Comparison of ENCODE assay signal across 22 cellular contexts in genomic region chr15:77173487-77173886, GRCh38.
"Had no signal": no experiment of that assay in that cellular context is flagged by ENCODE, and none has a peak within 500 bp of the region (broad histone marks: within the 10 kb centered on the region; RNA-seq: fewer than 3 reads in every experiment).

No MANE protein-coding gene starts in this region.

- H3K9me3 Mint-ChIP-seq: activated B cell treated with CpG ODN at 0.5 μM for 24 hours, naive B cell had no signal

- DNase-seq: activated B cell treated with CpG ODN at 0.5 μM for 24 hours; activated CD4-positive, alpha-beta T cell treated with anti-CD3 and anti-CD28 coated beads, Interleukin-2, amount 10 ng/mL, durations not matched to agents 24 days and 14 days; activated CD8-positive, alpha-beta memory T cell treated with anti-CD3 and anti-CD28 coated beads, Interleukin-2, amount 50 U/mL, for 4 hours; activated CD8-positive, alpha-beta T cell treated with anti-CD3 and anti-CD28 coated beads, Interleukin-2, amount 10 ng/mL, durations not matched to agents 7 days and 5 days; activated effector memory CD4-positive, alpha-beta T cell treated with anti-CD3 and anti-CD28 coated beads, Interleukin-2, amount 50 U/mL, for 16 hours; activated T-cell treated with anti-CD3 and anti-CD28 coated beads, Interleukin-2, amount 50 U/mL, for 48 hours; amniotic stem cell; central memory CD4-positive, alpha-beta T cell; effector CD8-positive, alpha-beta T cell; foreskin keratinocyte; glutamatergic neuron; lower lobe of right lung; naive B cell; posterior cingulate gyrus; stimulated activated CD4-positive, alpha-beta T cell treated with anti-CD3 and anti-CD28 coated beads, Interleukin-15, amount 100 ng/mL, for 24 hours; stimulated activated CD4-positive, alpha-beta T cell treated with anti-CD3 and anti-CD28 coated beads, Interleukin-4, amount 100 ng/mL, for 1 hour; stimulated activated naive CD4-positive, alpha-beta T cell; T-helper 17 cell; trophoblast cell had no signal

- ATAC-seq: activated CD8-positive, alpha-beta T cell treated with anti-CD3 and anti-CD28 coated beads, Interleukin-2, amount 10 ng/mL, durations not matched to agents 7 days and 5 days; activated naive CD4-positive, alpha-beta T cell treated with anti-CD3 and anti-CD28 coated beads, Interleukin-2, amount 50 U/mL, for 72 hours; foreskin keratinocyte; lower lobe of right lung; SK-N-SH treated with all-trans-retinoic acid at 6 μM for 48 hours; T-helper 17 cell had no signal

- H3K9me3 ChIP-seq: lower lobe of right lung, right atrium auricular region had no signal

- H3K4me3 ChIP-seq: lower lobe of right lung, right atrium auricular region had no signal

- H3K36me3 Mint-ChIP-seq: activated naive CD4-positive, alpha-beta T cell treated with anti-CD3 and anti-CD28 coated beads, Interleukin-2, amount 50 U/mL, for 72 hours; naive B cell had no signal

- H3K27ac Mint-ChIP-seq: activated B cell treated with CpG ODN at 0.5 μM for 24 hours; activated CD4-positive, alpha-beta T cell treated with anti-CD3 and anti-CD28 coated beads, Interleukin-2, amount 10 ng/mL, durations not matched to agents 24 days and 14 days; activated CD8-positive, alpha-beta T cell treated with anti-CD3 and anti-CD28 coated beads, Interleukin-2, amount 10 ng/mL, durations not matched to agents 7 days and 5 days; activated naive CD4-positive, alpha-beta T cell treated with anti-CD3 and anti-CD28 coated beads, Interleukin-2, amount 50 U/mL, for 72 hours; T-helper 17 cell had no signal

- H3K27ac ChIP-seq: foreskin keratinocyte, lower lobe of right lung, right atrium auricular region had no signal

- H3K36me3 ChIP-seq: lower lobe of right lung had no signal

- H3K27me3 Mint-ChIP-seq: activated B cell treated with CpG ODN at 0.5 μM for 24 hours; activated CD4-positive, alpha-beta T cell treated with anti-CD3 and anti-CD28 coated beads, Interleukin-2, amount 10 ng/mL, durations not matched to agents 24 days and 14 days; naive B cell; T-helper 17 cell had no signal

- H3K27me3 ChIP-seq: foreskin keratinocyte, right atrium auricular region had no signal

- H3K4me3 Mint-ChIP-seq: activated B cell treated with CpG ODN at 0.5 μM for 24 hours; activated CD4-positive, alpha-beta T cell treated with anti-CD3 and anti-CD28 coated beads, Interleukin-2, amount 10 ng/mL, durations not matched to agents 24 days and 14 days; activated CD8-positive, alpha-beta T cell treated with anti-CD3 and anti-CD28 coated beads, Interleukin-2, amount 10 ng/mL, durations not matched to agents 7 days and 5 days; T-helper 17 cell had no signal

- H3K4me1 ChIP-seq: foreskin keratinocyte, right atrium auricular region had no signal
